14 cellular contexts compared by ENCODE assay signal in genomic region chrX:2391869-2392606, GRCh38.
A peak's percentile ranks its signal among the peaks of the same experiment; 100 is the strongest.
DNase-seq lines count a peak whose midpoint lies in the region; ATAC-seq and TF ChIP-seq lines count a peak whose summit lies in the region.
"Had no signal": no experiment of that assay in that cellular context is flagged by ENCODE, and none has a peak within 500 bp of the region (broad histone marks: within the 10 kb centered on the region; RNA-seq: fewer than 3 reads in every experiment).

No MANE protein-coding gene starts in this region.

- intact Hi-C loops in activated CD8-positive, alpha-beta T cell treated with anti-CD3 and anti-CD28 coated beads for 36 hours (cut with micrococcal nuclease) = no loop called here

- TF ChIP-seq CTCF in WTC11 (IDR thresholded peaks at IDR 0.05) = no peak
- no peak for TF ChIP-seq CTCF in fibroblast of villous mesenchyme (IDR thresholded peaks at IDR 0.05; ENCODE audit: insufficient read depth, low read depth, low read length)
- no peak for TF ChIP-seq CTCF in activated CD8-positive, alpha-beta T cell treated with anti-CD3 and anti-CD28 coated beads for 36 hours (IDR thresholded peaks at IDR 0.05)

- peak; percentile 90 for DNase-seq in HCEC 1CT
- peak; percentile 61 for DNase-seq in WTC11 (ENCODE audit: low spot score)
- DNase-seq in fibroblast of villous mesenchyme (ENCODE audit: low read depth) = peak; percentile 66
- peak; percentile 60 for DNase-seq in skeletal muscle cell (ENCODE audit: low read depth)
- DNase-seq in nucleus accumbens (lab: John Stamatoyannopoulos, UW) = no peak
- DNase-seq in NCI-H69 (lab: John Stamatoyannopoulos, UW) = no peak
- no peak for DNase-seq in activated CD8-positive, alpha-beta T cell treated with anti-CD3 and anti-CD28 coated beads for 36 hours
- DNase-seq in DMS 273 treated with DMSO at 0.1 percent for 48 hours (lab: John Stamatoyannopoulos, UW) = no peak
- DNase-seq: activated T-cell treated with anti-CD3 and anti-CD28 coated beads, Interleukin-2, amount 50 U/mL, for 24 hours; kidney glomerular epithelial cell; NCI-H526 treated with DMSO at 0.1 percent for 48 hours; T-helper 17 cell had no signal

- peaks cover 9% of the 10 kb centered on the region for H3K4me1 Mint-ChIP-seq in WTC11
- H3K4me1 Mint-ChIP-seq in activated CD8-positive, alpha-beta T cell treated with anti-CD3 and anti-CD28 coated beads for 36 hours (ENCODE audit: low read depth) = no peaks in the 10 kb centered on the region

- peak; percentile 84 for ATAC-seq in WTC11
- ATAC-seq in activated CD8-positive, alpha-beta T cell treated with anti-CD3 and anti-CD28 coated beads for 36 hours = no peak
- ATAC-seq: T-helper 17 cell had no signal

- peak overlapping the region; percentile 63; the same call in 1 of the 2 replicates for H3K27ac Mint-ChIP-seq in WTC11
- H3K27ac Mint-ChIP-seq in activated CD8-positive, alpha-beta T cell treated with anti-CD3 and anti-CD28 coated beads for 36 hours = no peak overlapping the region
- H3K27ac Mint-ChIP-seq: activated T-cell treated with anti-CD3 and anti-CD28 coated beads, Interleukin-2, amount 50 U/mL, for 24 hours; T-helper 17 cell had no signal

- POLR2A ChIA-PET in WTC11 (lab: Charles Lee) = no interaction called here
- POLR2A ChIA-PET in activated CD8-positive, alpha-beta T cell treated with anti-CD3 and anti-CD28 coated beads for 36 hours (lab: Charles Lee) = no interaction called here

- peaks cover 19% of the 10 kb centered on the region for H3K9me3 Mint-ChIP-seq in WTC11
- H3K9me3 Mint-ChIP-seq in activated CD8-positive, alpha-beta T cell treated with anti-CD3 and anti-CD28 coated beads for 36 hours = peaks cover 11% of the 10 kb centered on the region

- no peak overlapping the region for H3K4me3 Mint-ChIP-seq in WTC11
- H3K4me3 Mint-ChIP-seq in activated CD8-positive, alpha-beta T cell treated with anti-CD3 and anti-CD28 coated beads for 36 hours = no peak overlapping the region
- H3K4me3 Mint-ChIP-seq: activated T-cell treated with anti-CD3 and anti-CD28 coated beads, Interleukin-2, amount 50 U/mL, for 24 hours; T-helper 17 cell had no signal

- peaks cover 44% of the 10 kb centered on the region for H3K36me3 Mint-ChIP-seq in WTC11
- peaks cover 32% of the 10 kb centered on the region for H3K36me3 Mint-ChIP-seq in activated CD8-positive, alpha-beta T cell treated with anti-CD3 and anti-CD28 coated beads for 36 hours (ENCODE audit: low read depth)

- H3K27me3 Mint-ChIP-seq in WTC11 (ENCODE audit: low read depth) = no peaks in the 10 kb centered on the region
- H3K27me3 Mint-ChIP-seq in activated CD8-positive, alpha-beta T cell treated with anti-CD3 and anti-CD28 coated beads for 36 hours = no peaks in the 10 kb centered on the region
- H3K27me3 Mint-ChIP-seq: activated T-cell treated with anti-CD3 and anti-CD28 coated beads, Interleukin-2, amount 50 U/mL, for 24 hours; T-helper 17 cell had no signal

- H3K4me3 ChIP-seq in fibroblast of villous mesenchyme (ENCODE audit: low read depth, low read length) (no peak overlapping the region), skeletal muscle cell (ENCODE audit: low read depth, low read length) (no peak overlapping the region)
- H3K4me3 ChIP-seq: coronary artery, prostate gland had no signal

- CTCF ChIA-PET in WTC11 (lab: Charles Lee) = no interaction called here
- CTCF ChIA-PET in activated CD8-positive, alpha-beta T cell treated with anti-CD3 and anti-CD28 coated beads for 36 hours (lab: Charles Lee) = no interaction called here

TF ChIP-seq in WTC11, 78 proteins besides CTCF, POLR2A, EP300 and RAD21:
- TF ChIP-seq NFE2L1 (CRISPR knock-in tag; IDR thresholded peaks at IDR 0.05) (peak; percentile 96), HMGXB4 (CRISPR knock-in tag; IDR thresholded peaks at IDR 0.05) (no peak), HMGA2 (CRISPR knock-in tag; IDR thresholded peaks at IDR 0.05) (peak; percentile 87), MXD4 (CRISPR knock-in tag; IDR thresholded peaks at IDR 0.05; ENCODE audit: borderline replicate concordance) (no peak), ZNF396 (CRISPR knock-in tag; IDR thresholded peaks at IDR 0.05; ENCODE audit: borderline replicate concordance) (no peak)

Comparison
In these comparisons a context has a peak if more than half of its experiments do, and no peak if none do; other contexts are left out.
1. DNase-seq: peak in HCEC 1CT (single experiment), WTC11 (single experiment), fibroblast of villous mesenchyme (single experiment) and skeletal muscle cell (single experiment); none in nucleus accumbens (0 of 56), NCI-H69 (single experiment), activated CD8-positive, alpha-beta T cell treated with anti-CD3 and anti-CD28 coated beads for 36 hours (single experiment) and DMS 273 treated with DMSO at 0.1 percent for 48 hours (single experiment).